Comparison of ENCODE assay signal across 16 cellular contexts in genomic region chr12:95257541-95257940, GRCh38.
"Had no signal": no experiment of that assay in that cellular context is flagged by ENCODE, and none has a peak within 500 bp of the region (broad histone marks: within the 10 kb centered on the region; RNA-seq: fewer than 3 reads in every experiment).

No MANE protein-coding gene starts in this region.

- H3K9me3 Mint-ChIP-seq: activated CD4-positive, alpha-beta memory T cell treated with anti-CD3 and anti-CD28 coated beads, Interleukin-2, amount 10 ng/mL, durations not matched to agents 7 days and 5 days; naive B cell had no signal

- H3K27me3 Mint-ChIP-seq: activated CD4-positive, alpha-beta memory T cell treated with anti-CD3 and anti-CD28 coated beads, Interleukin-2, amount 10 ng/mL, durations not matched to agents 7 days and 5 days; activated CD4-positive, alpha-beta T cell treated with anti-CD3 and anti-CD28 coated beads for 36 hours; naive B cell; progenitor cell of endocrine pancreas had no signal

- DNase-seq: activated CD4-positive, alpha-beta memory T cell treated with anti-CD3 and anti-CD28 coated beads, Interleukin-2, amount 10 ng/mL, durations not matched to agents 7 days and 5 days; activated CD4-positive, alpha-beta T cell treated with anti-CD3 and anti-CD28 coated beads for 36 hours; activated naive CD4-positive, alpha-beta T cell; aorta; effector memory CD4-positive, alpha-beta T cell; glutamatergic neuron; kidney glomerular epithelial cell; midbrain; naive B cell; right cardiac atrium; small intestine; T1000; uterus had no signal

- H3K4me1 ChIP-seq: uterus had no signal

- H3K27ac Mint-ChIP-seq: activated CD4-positive, alpha-beta memory T cell treated with anti-CD3 and anti-CD28 coated beads, Interleukin-2, amount 10 ng/mL, durations not matched to agents 7 days and 5 days; activated CD4-positive, alpha-beta T cell treated with anti-CD3 and anti-CD28 coated beads for 36 hours; naive B cell; progenitor cell of endocrine pancreas had no signal

- H3K27ac ChIP-seq: coronary artery, uterus, VCaP had no signal

- FAIRE-seq: small intestine had no signal

- H3K4me3 ChIP-seq: coronary artery, uterus had no signal

- H3K36me3 ChIP-seq: uterus had no signal

- H3K4me3 Mint-ChIP-seq: activated CD4-positive, alpha-beta memory T cell treated with anti-CD3 and anti-CD28 coated beads, Interleukin-2, amount 10 ng/mL, durations not matched to agents 7 days and 5 days; activated CD4-positive, alpha-beta T cell treated with anti-CD3 and anti-CD28 coated beads for 36 hours; naive B cell had no signal

- H3K27me3 ChIP-seq: uterus had no signal

- H3K9me3 ChIP-seq: uterus had no signal

- H3K4me1 Mint-ChIP-seq: activated CD4-positive, alpha-beta memory T cell treated with anti-CD3 and anti-CD28 coated beads, Interleukin-2, amount 10 ng/mL, durations not matched to agents 7 days and 5 days; activated CD4-positive, alpha-beta T cell treated with anti-CD3 and anti-CD28 coated beads for 36 hours; naive B cell had no signal

- ATAC-seq: activated CD4-positive, alpha-beta T cell treated with anti-CD3 and anti-CD28 coated beads for 36 hours; right cardiac atrium had no signal
